Comparison of ENCODE assay signal across 9 cellular contexts in genomic region chrY:13751289-13752071, GRCh38. TPM values are rescaled to one million over a fixed set of nuclear protein-coding genes. Genes with fewer than 3 reads are reported as not detected.
A peak's percentile ranks its signal among the peaks of the same experiment; 100 is the strongest.
DNase-seq lines count a peak whose midpoint lies in the region; ATAC-seq and FAIRE-seq lines count a peak whose summit lies in the region.
"Had no signal": no experiment of that assay in that cellular context is flagged by ENCODE, and none has a peak within 500 bp of the region (broad histone marks: within the 10 kb centered on the region; RNA-seq: fewer than 3 reads in every experiment).

No MANE protein-coding gene starts in this region.

- peaks cover 3% of the 10 kb centered on the region for H3K36me3 Mint-ChIP-seq in dendritic cell treated with granulocyte-macrophage colony-stimulating factor and Interleukin-4, amounts not matched to agents 40 ng/mL and 50 ng/mL, for 4 days (ENCODE audit: low read depth)

- peak; percentile 42 for FAIRE-seq in GM19239 (lab: Jason Lieb, UNC)

- H3K36me3 ChIP-seq in MG63 (no peaks in the 10 kb centered on the region), skeletal muscle tissue (ENCODE audit: control insufficient read depth in 3 of 3, insufficient read depth in 3 of 3, low read length in 3 of 3) (no peaks in the 10 kb centered on the region)

- H3K4me1 Mint-ChIP-seq in dendritic cell treated with granulocyte-macrophage colony-stimulating factor and Interleukin-4, amounts not matched to agents 40 ng/mL and 50 ng/mL, for 4 days (ENCODE audit: low read depth) = peaks cover 53% of the 10 kb centered on the region

- peak overlapping the region; percentile 78 for H3K4me3 Mint-ChIP-seq in dendritic cell treated with granulocyte-macrophage colony-stimulating factor and Interleukin-4, amounts not matched to agents 40 ng/mL and 50 ng/mL, for 4 days

- H3K27ac Mint-ChIP-seq in dendritic cell treated with granulocyte-macrophage colony-stimulating factor and Interleukin-4, amounts not matched to agents 40 ng/mL and 50 ng/mL, for 4 days = peak overlapping the region; percentile 30

- no peaks in the 10 kb centered on the region for H3K27me3 Mint-ChIP-seq in dendritic cell treated with granulocyte-macrophage colony-stimulating factor and Interleukin-4, amounts not matched to agents 40 ng/mL and 50 ng/mL, for 4 days

- peaks cover 0 to 2% (median 0%) of the 10 kb centered on the region in 3 donors for H3K4me1 ChIP-seq in skeletal muscle tissue (ENCODE audit: control insufficient read depth in 3 of 3, insufficient read depth in 3 of 3, low read length in 3 of 3)

- no peak overlapping the region for H3K9ac ChIP-seq in skeletal muscle tissue (ENCODE audit: low read depth in 1 of 3, low read length in 3 of 3)

- H3K27me3 ChIP-seq in MG63 (no peaks in the 10 kb centered on the region), skeletal muscle tissue (ENCODE audit: control insufficient read depth in 3 of 3, insufficient read depth in 3 of 3, low read length in 3 of 3) (peaks cover 0 to 2% (median 0%) of the 10 kb centered on the region in 3 donors)

- peak overlapping the region; percentile 10; the same call in 1 of the 2 replicates for H3K4me3 ChIP-seq in MG63
- H3K4me3 ChIP-seq in skeletal muscle tissue (ENCODE audit: low read length in 3 of 3) = peak overlapping the region in 2 of 3 donors; percentile 22 to 38

- intact Hi-C loops in dendritic cell treated with granulocyte-macrophage colony-stimulating factor and Interleukin-4, amounts not matched to agents 40 ng/mL and 50 ng/mL, for 4 days (cut with micrococcal nuclease) = loop anchor here (5.0 kb wide), 1 partner anchor 49 kb away; the partner anchor contains the start of gene TMSB4Y
- intact Hi-C loops in sciatic nerve (cut with DNase I) = no loop called here

- H3K9me3 ChIP-seq in MG63 (no peaks in the 10 kb centered on the region), skeletal muscle tissue (ENCODE audit: control insufficient read depth in 3 of 3, low read length in 3 of 3) (no peaks in the 10 kb centered on the region)

- H3K27ac ChIP-seq in skeletal muscle tissue (ENCODE audit: low read depth, low read length) = no peak overlapping the region

- H3K9me3 Mint-ChIP-seq in dendritic cell treated with granulocyte-macrophage colony-stimulating factor and Interleukin-4, amounts not matched to agents 40 ng/mL and 50 ng/mL, for 4 days = no peaks in the 10 kb centered on the region

- DNase-seq in GM19239 (ENCODE audit: insufficient read length, low spot score) (peak; percentile 31), MG63 (no peak), sciatic nerve (ENCODE audit: low spot score) (no peak), DMS153 treated with DMSO at 0.1 percent for 48 hours (lab: John Stamatoyannopoulos, UW; ENCODE audit: unreplicated experiment) (no peak), ACHN (no peak)
- DNase-seq: activated T-cell treated with anti-CD3 and anti-CD28 coated beads, Interleukin-2, amount 50 U/mL, for 48 hours had no signal

- ATAC-seq in sciatic nerve = no peak
- ATAC-seq in GM19328 (IDR thresholded peaks at IDR 0.05; ENCODE audit: unreplicated experiment) = no peak

- in situ Hi-C loops in ACHN (cut with HindIII; ENCODE audit: low pct_ligation_motif_present, low pct_unique_long_range_greater_than_20kb, low sequenced_read_pairs) = no loop called here

RNA-seq across cellular contexts. Expression of gene TMSB4Y, which starts 47.8 kb away (rescaled TPM):
- 0.59 TPM in 1 of 2 replicates, not detected in the other for total RNA-seq in MG63 (2014; rRNA removed; shearing (Covaris generic); ENCODE audit: low replicate concordance)
- total RNA-seq in skeletal muscle tissue (1.6 TPM), sciatic nerve (not detected)
